ENCODE assay signal across 11 cellular contexts in genomic region chr9:136052991-136053756, GRCh38. TPM values are rescaled to one million over a fixed set of nuclear protein-coding genes. Genes with fewer than 3 reads are reported as not detected.
DNase-seq lines count a peak whose midpoint lies in the region; ATAC-seq and TF ChIP-seq lines count a peak whose summit lies in the region.
"Had no signal": no experiment of that assay in that cellular context is flagged by ENCODE, and none has a peak within 500 bp of the region (broad histone marks: within the 10 kb centered on the region; RNA-seq: fewer than 3 reads in every experiment).

No MANE protein-coding gene starts in this region.

- no peak for TF ChIP-seq CTCF in GM23338 (conservative IDR thresholded peaks at IDR 0.05; ENCODE audit: low read depth in 2 of 2)
- no peak for TF ChIP-seq CTCF in WTC11 (IDR thresholded peaks at IDR 0.05)

- H3K27ac ChIP-seq in GM23338 (ENCODE audit: low read depth): 0 out of 2 replicates have a peak overlapping the region, but pooled peaks have one; percentile 63
- no peak overlapping the region for H3K27ac ChIP-seq in skeletal muscle tissue (ENCODE audit: low read depth, low read length)
- H3K27ac ChIP-seq: right lobe of liver had no signal

- H2AFZ ChIP-seq in GM23338: no peak overlapping the region

- H3K9me3 Mint-ChIP-seq in GM23338 (no peaks in the 10 kb centered on the region), WTC11 (no peaks in the 10 kb centered on the region)

- DNase-seq in GM23338 (ENCODE audit: low spot score): peak; percentile 45
- no peak for DNase-seq in WTC11 (ENCODE audit: low spot score)
- peak; percentile 27 for DNase-seq in iPS-NIHi7 (ENCODE audit: extremely low spot score)
- DNase-seq in stimulated activated CD4-positive, alpha-beta T cell treated with anti-CD3 and anti-CD28 coated beads, Interleukin-2, amount 100 ng/mL, for 48 hours: no peak
- DNase-seq: NCI-H345 had no signal

- H3K4me1 ChIP-seq in GM23338 (ENCODE audit: insufficient read depth): peaks cover 34% of the 10 kb centered on the region
- peaks cover 23 to 59% (median 41%) of the 10 kb centered on the region in 3 donors for H3K4me1 ChIP-seq in skeletal muscle tissue (ENCODE audit: control insufficient read depth in 3 of 3, insufficient read depth in 3 of 3, low read length in 3 of 3)

- H3K27ac Mint-ChIP-seq in GM23338 (no peak overlapping the region; the same call in 1 of the 2 replicates), WTC11 (peak overlapping the region; percentile 60; the same call in 1 of the 2 replicates)

- no peaks in the 10 kb centered on the region for H3K79me2 ChIP-seq in GM23338 (replicated peaks; ENCODE audit: insufficient read depth)

- peaks cover 15% of the 10 kb centered on the region; the same call in 1 of the 2 replicates for H3F3A ChIP-seq in GM23338 (replicated peaks; ENCODE audit: low read depth)

- H3K9me2 ChIP-seq in GM23338 (ENCODE audit: insufficient read depth): no peaks in the 10 kb centered on the region

- H3K4me1 Mint-ChIP-seq in GM23338: peaks cover 37% of the 10 kb centered on the region
- H3K4me1 Mint-ChIP-seq in WTC11: peaks cover 40% of the 10 kb centered on the region

- CTCF ChIA-PET in WTC11 (lab: Charles Lee): interaction anchor here (0.9 to 2.3 kb wide), 6 partner anchors 37 to 174 kb away, joined by 3 to 13 read pairs (median 4); no protein-coding TSS in a partner anchor

- H3K4me3 ChIP-seq in GM23338 (peak overlapping the region; percentile 78; the same call in 1 of the 2 replicates), skeletal muscle tissue (ENCODE audit: low read length in 3 of 3) (peak overlapping the region in 2 of 3 donors; percentile 46 to 61)
- H3K4me3 ChIP-seq: right lobe of liver had no signal

- H3K36me3 Mint-ChIP-seq in GM23338 (ENCODE audit: low read depth) (no peaks in the 10 kb centered on the region), WTC11 (no peaks in the 10 kb centered on the region)

- H3K4me3 Mint-ChIP-seq in GM23338 (no peak overlapping the region), WTC11 (peak overlapping the region; percentile 22; the same call in 1 of the 2 replicates)

- H3K36me3 ChIP-seq in GM23338 (ENCODE audit: insufficient read depth): no peaks in the 10 kb centered on the region
- peaks cover 6 to 14% (median 6%) of the 10 kb centered on the region in 3 donors for H3K36me3 ChIP-seq in skeletal muscle tissue (ENCODE audit: control insufficient read depth in 3 of 3, insufficient read depth in 3 of 3, low read length in 3 of 3)

- POLR2A ChIA-PET in WTC11 (lab: Charles Lee): no interaction called here

- ATAC-seq in GM23338 (peak; percentile 0; the same call in 1 of the 3 replicates), WTC11 (peak; percentile 2; the same call in 1 of the 2 replicates), HG02759 (IDR thresholded peaks at IDR 0.05; ENCODE audit: unreplicated experiment) (no peak), HG03442 (IDR thresholded peaks at IDR 0.05; ENCODE audit: unreplicated experiment) (no peak), GM18502 (IDR thresholded peaks at IDR 0.05; ENCODE audit: poor library complexity, unreplicated experiment) (no peak)

- H3K4me2 ChIP-seq in GM23338: peak overlapping the region; percentile 92

- H3K27me3 ChIP-seq in GM23338 (ENCODE audit: insufficient read depth): no peaks in the 10 kb centered on the region; the same call in 1 of the 2 replicates
- no peaks in the 10 kb centered on the region for H3K27me3 ChIP-seq in skeletal muscle tissue (ENCODE audit: control insufficient read depth in 3 of 3, insufficient read depth in 3 of 3, low read length in 3 of 3)
- H3K27me3 ChIP-seq: adrenal gland, right lobe of liver had no signal

- no peaks in the 10 kb centered on the region for H4K20me1 ChIP-seq in GM23338 (replicated peaks; ENCODE audit: insufficient read depth)

- peak overlapping the region; percentile 38 to 69 (median 40) for H3K9ac ChIP-seq in skeletal muscle tissue (ENCODE audit: low read depth in 1 of 3, low read length in 3 of 3)

- peaks cover 11% of the 10 kb centered on the region for H3K27me3 Mint-ChIP-seq in GM23338 (ENCODE audit: insufficient read depth, low read depth, poor library complexity)
- H3K27me3 Mint-ChIP-seq in WTC11 (ENCODE audit: low read depth): no peaks in the 10 kb centered on the region

- H3K9me3 ChIP-seq in skeletal muscle tissue (ENCODE audit: control insufficient read depth in 3 of 3, low read length in 3 of 3): no peaks in the 10 kb centered on the region
- H3K9me3 ChIP-seq: adrenal gland, right lobe of liver had no signal

TF ChIP-seq in GM23338, 12 proteins besides CTCF, POLR2A, EP300 and RAD21 (continues in another document):
- TF ChIP-seq POLR2AphosphoS5 (IDR thresholded peaks at IDR 0.05; ENCODE audit: low read depth) (no peak), JUNB (IDR thresholded peaks at IDR 0.05; ENCODE audit: unreplicated experiment) (no peak), REST (IDR thresholded peaks at IDR 0.05; ENCODE audit: unreplicated experiment) (no peak), ZNF114 (CRISPR knock-in tag; IDR thresholded peaks at IDR 0.05) (no peak), NANOG (IDR thresholded peaks at IDR 0.05; ENCODE audit: borderline replicate concordance) (no peak)

TF ChIP-seq in WTC11, 78 proteins besides CTCF, POLR2A, EP300 and RAD21:
- TF ChIP-seq FOXP4 (CRISPR knock-in tag; IDR thresholded peaks at IDR 0.05): no peak
- TF ChIP-seq EMX1 (CRISPR knock-in tag; IDR thresholded peaks at IDR 0.05): no peak
- no peak for TF ChIP-seq ATF6 (CRISPR knock-in tag; IDR thresholded peaks at IDR 0.05)
- TF ChIP-seq CREM (CRISPR knock-in tag; IDR thresholded peaks at IDR 0.05): no peak
- TF ChIP-seq HMGXB4 (CRISPR knock-in tag; IDR thresholded peaks at IDR 0.05): 0 out of 2 replicates have a peak, but pooled peaks have one; percentile 7
- TF ChIP-seq NFE2L1 (CRISPR knock-in tag; IDR thresholded peaks at IDR 0.05): no peak

RNA-seq across cellular contexts. Expression of gene NACC2, which starts 41.9 kb away (rescaled TPM):
- total RNA-seq in GM23338 (2014; rRNA removed; shearing (Covaris generic)): 16.5 and 20.8 TPM in 2 replicates
- 3.2 and 3.8 TPM in 2 replicates for polyA plus RNA-seq in GM23338 (2016; fragmentation: Nextera tagmentation; extraction: Ambion mirVana)
- total RNA-seq in WTC11 (2021) (14.1 to 17.1 TPM (median 14.5 TPM) in 3 replicates), skeletal muscle tissue (7.3 TPM)

Comparison
In these comparisons a context has a peak if more than half of its experiments do, and no peak if none do; other contexts are left out.
1. ATAC-seq: peak in GM23338 (single experiment) and WTC11 (single experiment); none in HG02759 (single experiment), HG03442 (single experiment) and GM18502 (single experiment).
2. DNase-seq: peak in GM23338 (single experiment) and iPS-NIHi7 (single experiment); none in WTC11 (single experiment) and stimulated activated CD4-positive, alpha-beta T cell treated with anti-CD3 and anti-CD28 coated beads, Interleukin-2, amount 100 ng/mL, for 48 hours (0 of 2).